Comparison of ENCODE assay signal across 13 cellular contexts in genomic region chr9:29214702-29215248, GRCh38. TPM values are rescaled to one million over a fixed set of nuclear protein-coding genes. Genes with fewer than 3 reads are reported as not detected.
A peak's percentile ranks its signal among the peaks of the same experiment; 100 is the strongest.
DNase-seq lines count a peak whose midpoint lies in the region; ATAC-seq and TF ChIP-seq lines count a peak whose summit lies in the region.
"Had no signal": no experiment of that assay in that cellular context is flagged by ENCODE, and none has a peak within 500 bp of the region (broad histone marks: within the 10 kb centered on the region; RNA-seq: fewer than 3 reads in every experiment).

No MANE protein-coding gene starts in this region.

- no peak for DNase-seq in activated CD4-positive, alpha-beta T cell treated with anti-CD3 and anti-CD28 coated beads for 36 hours
- no peak for DNase-seq in activated CD4-positive, alpha-beta T cell treated with anti-CD3 and anti-CD28 coated beads for 1 hour
- DNase-seq in breast epithelium (ENCODE audit: low spot score in 2 of 2) (no peak), left kidney (ENCODE audit: low read depth, low spot score) (peak; percentile 67), T-helper 1 cell (no peak), dedifferentiated amniotic fluid mesenchymal stem cell (ENCODE audit: extremely low spot score) (no peak)
- no peak for DNase-seq in activated CD4-positive, alpha-beta memory T cell treated with anti-CD3 and anti-CD28 coated beads, Interleukin-2, amount 10 ng/mL, durations not matched to agents 7 days and 5 days
- DNase-seq in stimulated activated CD4-positive, alpha-beta T cell treated with anti-CD3 and anti-CD28 coated beads, Interleukin-2, amount 100 ng/mL, for 24 hours = no peak
- DNase-seq: activated T-cell treated with anti-CD3 and anti-CD28 coated beads, Interleukin-2, amount 50 U/mL, for 72 hours had no signal

- no peaks in the 10 kb centered on the region for H3K9me3 ChIP-seq in breast epithelium

- no peaks in the 10 kb centered on the region for H3K36me3 Mint-ChIP-seq in activated CD4-positive, alpha-beta T cell treated with anti-CD3 and anti-CD28 coated beads for 36 hours (ENCODE audit: low read depth)
- H3K36me3 Mint-ChIP-seq in activated CD4-positive, alpha-beta memory T cell treated with anti-CD3 and anti-CD28 coated beads, Interleukin-2, amount 10 ng/mL, durations not matched to agents 7 days and 5 days (ENCODE audit: low read depth) = no peaks in the 10 kb centered on the region

- CTCF ChIA-PET in activated CD4-positive, alpha-beta T cell treated with anti-CD3 and anti-CD28 coated beads for 36 hours (lab: Charles Lee) = interaction anchor here (0.6 kb wide), 1 partner anchor 1064 kb away, joined by 3 read pairs; no protein-coding TSS in a partner anchor
- CTCF ChIA-PET in activated CD4-positive, alpha-beta memory T cell treated with anti-CD3 and anti-CD28 coated beads, Interleukin-2, amount 10 ng/mL, durations not matched to agents 7 days and 5 days (lab: Charles Lee) = no interaction called here

- H3K9me3 Mint-ChIP-seq in activated CD4-positive, alpha-beta T cell treated with anti-CD3 and anti-CD28 coated beads for 36 hours (ENCODE audit: low read depth) = no peaks in the 10 kb centered on the region
- no peaks in the 10 kb centered on the region for H3K9me3 Mint-ChIP-seq in activated CD4-positive, alpha-beta memory T cell treated with anti-CD3 and anti-CD28 coated beads, Interleukin-2, amount 10 ng/mL, durations not matched to agents 7 days and 5 days
- H3K9me3 Mint-ChIP-seq: activated T-cell treated with anti-CD3 and anti-CD28 coated beads, Interleukin-2, amount 50 U/mL, for 72 hours; T-helper 2 cell treated with Interferon-gamma antibody and Interleukin-4, amounts not matched to agents 5 μg/mL and 100 μg/mL, for 36 hours had no signal

- peak overlapping the region in 2 of 3 donors; percentile 46 to 69 for H3K4me3 ChIP-seq in breast epithelium
- H3K4me3 ChIP-seq: BLaER1, coronary artery had no signal

- no peak overlapping the region for H3K27ac Mint-ChIP-seq in activated CD4-positive, alpha-beta T cell treated with anti-CD3 and anti-CD28 coated beads for 36 hours
- H3K27ac Mint-ChIP-seq in activated CD4-positive, alpha-beta memory T cell treated with anti-CD3 and anti-CD28 coated beads, Interleukin-2, amount 10 ng/mL, durations not matched to agents 7 days and 5 days = no peak overlapping the region
- H3K27ac Mint-ChIP-seq: activated T-cell treated with anti-CD3 and anti-CD28 coated beads, Interleukin-2, amount 50 U/mL, for 72 hours; T-helper 2 cell treated with Interferon-gamma antibody and Interleukin-4, amounts not matched to agents 5 μg/mL and 100 μg/mL, for 36 hours had no signal

- TF ChIP-seq POLR2A in breast epithelium (IDR thresholded peaks at IDR 0.05) = no peak

- POLR2A ChIA-PET in activated CD4-positive, alpha-beta T cell treated with anti-CD3 and anti-CD28 coated beads for 36 hours (lab: Charles Lee) = no interaction called here
- POLR2A ChIA-PET in activated CD4-positive, alpha-beta memory T cell treated with anti-CD3 and anti-CD28 coated beads, Interleukin-2, amount 10 ng/mL, durations not matched to agents 7 days and 5 days (lab: Charles Lee) = no interaction called here

- ATAC-seq in activated CD4-positive, alpha-beta T cell treated with anti-CD3 and anti-CD28 coated beads for 36 hours = no peak
- ATAC-seq: activated T-cell treated with anti-CD3 and anti-CD28 coated beads, Interleukin-2, amount 50 U/mL, for 72 hours; sciatic nerve had no signal

- H3K4me1 ChIP-seq in breast epithelium = peaks cover 0 to 6% of the 10 kb centered on the region in 2 donors
- H3K4me1 ChIP-seq: BLaER1 had no signal

- TF ChIP-seq CTCF in breast epithelium (IDR thresholded peaks at IDR 0.05) = no peak

- H3K27me3 ChIP-seq in breast epithelium = peaks cover 4 to 62% of the 10 kb centered on the region in 2 donors

- H3K27ac ChIP-seq in breast epithelium = no peak overlapping the region
- H3K27ac ChIP-seq: BLaER1, coronary artery had no signal

- peak overlapping the region; percentile 10 for H3K4me3 Mint-ChIP-seq in activated CD4-positive, alpha-beta T cell treated with anti-CD3 and anti-CD28 coated beads for 36 hours
- H3K4me3 Mint-ChIP-seq in activated CD4-positive, alpha-beta memory T cell treated with anti-CD3 and anti-CD28 coated beads, Interleukin-2, amount 10 ng/mL, durations not matched to agents 7 days and 5 days = no peak overlapping the region

- H3K27me3 Mint-ChIP-seq in activated CD4-positive, alpha-beta T cell treated with anti-CD3 and anti-CD28 coated beads for 36 hours = peaks cover 55% of the 10 kb centered on the region
- peaks cover 46% of the 10 kb centered on the region for H3K27me3 Mint-ChIP-seq in activated CD4-positive, alpha-beta memory T cell treated with anti-CD3 and anti-CD28 coated beads, Interleukin-2, amount 10 ng/mL, durations not matched to agents 7 days and 5 days

- peaks cover 10% of the 10 kb centered on the region for H3K4me1 Mint-ChIP-seq in activated CD4-positive, alpha-beta T cell treated with anti-CD3 and anti-CD28 coated beads for 36 hours
- peaks cover 9% of the 10 kb centered on the region for H3K4me1 Mint-ChIP-seq in activated CD4-positive, alpha-beta memory T cell treated with anti-CD3 and anti-CD28 coated beads, Interleukin-2, amount 10 ng/mL, durations not matched to agents 7 days and 5 days

- intact Hi-C loops in activated CD4-positive, alpha-beta T cell treated with anti-CD3 and anti-CD28 coated beads for 36 hours (cut with DNase I, micrococcal nuclease) = no loop called here
- intact Hi-C loops in breast epithelium (cut with DNase I; ENCODE audit: low total_unique reads) = no loop called here

- no peaks in the 10 kb centered on the region for H3K36me3 ChIP-seq in breast epithelium
- H3K36me3 ChIP-seq: BLaER1 had no signal

RNA-seq across cellular contexts. Expression of gene LINGO2, which starts 1.4 kb away (rescaled TPM):
- not detected for total RNA-seq in activated CD4-positive, alpha-beta T cell treated with anti-CD3 and anti-CD28 coated beads for 36 hours
- under 1 TPM in 1 of 3 donors, not detected in 2; 0.59 TPM for total RNA-seq in breast epithelium
- not detected for total RNA-seq in activated CD4-positive, alpha-beta memory T cell treated with anti-CD3 and anti-CD28 coated beads, Interleukin-2, amount 10 ng/mL, durations not matched to agents 7 days and 5 days
- total RNA-seq: activated T-cell treated with anti-CD3 and anti-CD28 coated beads, Interleukin-2, amount 50 U/mL, for 72 hours; sciatic nerve had no signal
